ENCODE assay signal across 9 cellular contexts in the genomic region with DNA sequence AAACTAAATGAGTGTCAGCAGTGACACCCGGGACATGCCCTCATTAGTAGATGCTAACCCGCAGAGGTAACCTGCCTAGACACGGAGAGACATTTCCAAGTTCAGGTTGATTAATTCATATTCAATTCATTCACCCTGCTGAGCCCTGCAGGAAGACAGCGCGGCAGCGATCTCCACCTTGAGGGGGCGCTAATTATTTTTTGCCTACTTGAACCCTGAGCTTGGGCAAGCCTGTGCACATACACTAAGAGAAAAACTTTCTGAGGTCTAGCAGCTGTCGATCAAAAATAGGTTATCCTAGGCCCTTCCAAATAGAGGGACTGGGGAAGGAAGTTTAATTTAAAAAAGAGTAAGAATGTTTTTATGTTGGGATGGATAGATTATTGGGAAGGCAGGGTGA. TPM values are rescaled to one million over a fixed set of nuclear protein-coding genes. Genes with fewer than 3 reads are reported as not detected.
DNase-seq lines count a peak whose midpoint lies in the region; ATAC-seq lines count a peak whose summit lies in the region.
"Had no signal": no experiment of that assay in that cellular context is flagged by ENCODE, and none has a peak within 500 bp of the region (broad histone marks: within the 10 kb centered on the region; RNA-seq: fewer than 3 reads in every experiment).

No MANE protein-coding gene starts in this region.

- peaks cover 21% of the 10 kb centered on the region for H3K9me3 ChIP-seq in adipocyte (ENCODE audit: control insufficient read depth, low read length)

- H3K27ac Mint-ChIP-seq in memory B cell: no peak overlapping the region
- H3K27ac Mint-ChIP-seq in activated T-helper 1 cell treated with anti-CD3 and anti-CD28 coated beads, Interleukin-12 subunit alpha, Interleukin-12 subunit beta, Interleukin-2, Interleukin-4 antibody, amounts not matched to agents 30 ng/mL and 10 ng/mL and 1 ng/mL, durations not matched to agents 14 hours and 24 hours and 36 hours: no peak overlapping the region

- peak; percentile 36 for DNase-seq in COLO668 (lab: John Stamatoyannopoulos, UW; ENCODE audit: unreplicated experiment)
- DNase-seq in HK-2 (ENCODE audit: unreplicated experiment): peak; percentile 36
- DNase-seq in adipocyte (ENCODE audit: low read depth): peak; percentile 28
- DNase-seq in memory B cell (ENCODE audit: low spot score in 2 of 2): no peak
- no peak for DNase-seq in NAMALWA (ENCODE audit: low spot score)
- no peak for DNase-seq in SW 1271 (lab: John Stamatoyannopoulos, UW)
- no peak for DNase-seq in activated T-helper 1 cell treated with anti-CD3 and anti-CD28 coated beads, Interleukin-12 subunit alpha, Interleukin-12 subunit beta, Interleukin-2, Interleukin-4 antibody, amounts not matched to agents 30 ng/mL and 10 ng/mL and 1 ng/mL, durations not matched to agents 14 hours and 24 hours and 36 hours (ENCODE audit: low spot score)

- peaks cover 54% of the 10 kb centered on the region for H3K27me3 ChIP-seq in adipocyte (replicated peaks; ENCODE audit: control insufficient read depth, insufficient read depth, low read length)

- peaks cover 8% of the 10 kb centered on the region for H3K4me1 ChIP-seq in adipocyte (ENCODE audit: control insufficient read depth, insufficient read depth, low read length)

- H3K9ac ChIP-seq in adipocyte (ENCODE audit: low read length): no peak overlapping the region

- H3K4me1 Mint-ChIP-seq in memory B cell: no peaks in the 10 kb centered on the region
- no peaks in the 10 kb centered on the region for H3K4me1 Mint-ChIP-seq in activated T-helper 1 cell treated with anti-CD3 and anti-CD28 coated beads, Interleukin-12 subunit alpha, Interleukin-12 subunit beta, Interleukin-2, Interleukin-4 antibody, amounts not matched to agents 30 ng/mL and 10 ng/mL and 1 ng/mL, durations not matched to agents 14 hours and 24 hours and 36 hours (ENCODE audit: low read depth)

- no peaks in the 10 kb centered on the region for H3K9me3 Mint-ChIP-seq in memory B cell
- no peaks in the 10 kb centered on the region for H3K9me3 Mint-ChIP-seq in activated T-helper 1 cell treated with anti-CD3 and anti-CD28 coated beads, Interleukin-12 subunit alpha, Interleukin-12 subunit beta, Interleukin-2, Interleukin-4 antibody, amounts not matched to agents 30 ng/mL and 10 ng/mL and 1 ng/mL, durations not matched to agents 14 hours and 24 hours and 36 hours

- H3K4me3 ChIP-seq in adipocyte (ENCODE audit: low read length): no peak overlapping the region

- H3K27me3 Mint-ChIP-seq in memory B cell: peaks cover 24% of the 10 kb centered on the region
- peaks cover 49% of the 10 kb centered on the region for H3K27me3 Mint-ChIP-seq in activated T-helper 1 cell treated with anti-CD3 and anti-CD28 coated beads, Interleukin-12 subunit alpha, Interleukin-12 subunit beta, Interleukin-2, Interleukin-4 antibody, amounts not matched to agents 30 ng/mL and 10 ng/mL and 1 ng/mL, durations not matched to agents 14 hours and 24 hours and 36 hours (ENCODE audit: insufficient read depth)

- ATAC-seq in memory B cell (ENCODE audit: low read depth) (no peak), HG02610 (IDR thresholded peaks at IDR 0.05; ENCODE audit: unreplicated experiment) (no peak)

- no peaks in the 10 kb centered on the region for H3K36me3 Mint-ChIP-seq in memory B cell
- H3K36me3 Mint-ChIP-seq in activated T-helper 1 cell treated with anti-CD3 and anti-CD28 coated beads, Interleukin-12 subunit alpha, Interleukin-12 subunit beta, Interleukin-2, Interleukin-4 antibody, amounts not matched to agents 30 ng/mL and 10 ng/mL and 1 ng/mL, durations not matched to agents 14 hours and 24 hours and 36 hours (ENCODE audit: low read depth): no peaks in the 10 kb centered on the region

- H3K36me3 ChIP-seq in adipocyte (ENCODE audit: control insufficient read depth, insufficient read depth, low read length, severe bottlenecking): no peaks in the 10 kb centered on the region

- intact Hi-C loops in activated T-helper 1 cell treated with anti-CD3 and anti-CD28 coated beads, Interleukin-12 subunit alpha, Interleukin-12 subunit beta, Interleukin-2, Interleukin-4 antibody, amounts not matched to agents 30 ng/mL and 10 ng/mL and 1 ng/mL, durations not matched to agents 14 hours and 24 hours and 36 hours (cut with micrococcal nuclease): no loop called here

- peak overlapping the region; percentile 67 for H3K4me3 Mint-ChIP-seq in memory B cell
- no peak overlapping the region for H3K4me3 Mint-ChIP-seq in activated T-helper 1 cell treated with anti-CD3 and anti-CD28 coated beads, Interleukin-12 subunit alpha, Interleukin-12 subunit beta, Interleukin-2, Interleukin-4 antibody, amounts not matched to agents 30 ng/mL and 10 ng/mL and 1 ng/mL, durations not matched to agents 14 hours and 24 hours and 36 hours

RNA-seq across cellular contexts. Expression of gene LYPD6, which starts 1.3 kb away (rescaled TPM):
- total RNA-seq in activated T-helper 1 cell treated with anti-CD3 and anti-CD28 coated beads, Interleukin-12 subunit alpha, Interleukin-12 subunit beta, Interleukin-2, Interleukin-4 antibody, amounts not matched to agents 30 ng/mL and 10 ng/mL and 1 ng/mL, durations not matched to agents 14 hours and 24 hours and 36 hours: not detected in 2 replicates
- total RNA-seq: T-helper 2 cell treated with Interferon-gamma antibody and Interleukin-4, amounts not matched to agents 100 ng/mL and 5 ng/mL, for 36 hours had no signal

Comparison
In these comparisons a context has a peak if more than half of its experiments do, and no peak if none do; other contexts are left out.
1. DNase-seq: peak in COLO668 (single experiment), HK-2 (single experiment) and adipocyte (single experiment); none in memory B cell (0 of 2), NAMALWA (single experiment), SW 1271 (0 of 2) and activated T-helper 1 cell treated with anti-CD3 and anti-CD28 coated beads, Interleukin-12 subunit alpha, Interleukin-12 subunit beta, Interleukin-2, Interleukin-4 antibody, amounts not matched to agents 30 ng/mL and 10 ng/mL and 1 ng/mL, durations not matched to agents 14 hours and 24 hours and 36 hours (single experiment).